In genomic region chr5:102857090-102857818, GRCh38 we compare ENCODE assay signal across 16 cellular contexts.
DNase-seq lines count a peak whose midpoint lies in the region; ATAC-seq and TF ChIP-seq lines count a peak whose summit lies in the region.
"Had no signal": no experiment of that assay in that cellular context is flagged by ENCODE, and none has a peak within 500 bp of the region (broad histone marks: within the 10 kb centered on the region; RNA-seq: fewer than 3 reads in every experiment).

No MANE protein-coding gene starts in this region.

- no peaks in the 10 kb centered on the region for H3K27me3 ChIP-seq in osteoblast (ENCODE audit: insufficient read depth, low read length)
- no peaks in the 10 kb centered on the region for H3K27me3 ChIP-seq in aorta (ENCODE audit: control insufficient read depth in 1 of 2, insufficient read depth in 2 of 2, low read length in 1 of 2)
- no peaks in the 10 kb centered on the region for H3K27me3 ChIP-seq in naive thymus-derived CD4-positive, alpha-beta T cell (ENCODE audit: control insufficient read depth in 2 of 2, insufficient read depth in 2 of 2, low read length in 2 of 2)
- H3K27me3 ChIP-seq: body of pancreas had no signal

- peak; percentile 88 for ATAC-seq in Right ventricle myocardium inferior
- peak; percentile 74 for ATAC-seq in aorta (ENCODE audit: low FRiP score)
- ATAC-seq in naive thymus-derived CD4-positive, alpha-beta T cell = no peak
- no peak for ATAC-seq in HG03342 (IDR thresholded peaks at IDR 0.05; ENCODE audit: unreplicated experiment)
- ATAC-seq: body of pancreas; CD8-positive, alpha-beta T cell; stimulated activated naive CD8-positive, alpha-beta T cell treated with anti-CD3 and anti-CD28 coated beads, Interleukin-15, Interleukin-2, amounts not matched to agents 100 U/mL and 50 U/mL, for 24 hours had no signal

- no peaks in the 10 kb centered on the region for H3K9me3 ChIP-seq in osteoblast (ENCODE audit: low read depth, low read length)
- no peaks in the 10 kb centered on the region for H3K9me3 ChIP-seq in aorta (ENCODE audit: control insufficient read depth, low read length)
- no peaks in the 10 kb centered on the region for H3K9me3 ChIP-seq in naive thymus-derived CD4-positive, alpha-beta T cell (ENCODE audit: control insufficient read depth in 2 of 3, low read length in 3 of 3)
- H3K9me3 ChIP-seq: body of pancreas had no signal

- H3K36me3 ChIP-seq in osteoblast (ENCODE audit: insufficient read depth, low read length) (no peaks in the 10 kb centered on the region), aorta (ENCODE audit: control insufficient read depth in 1 of 2, insufficient read depth in 2 of 2, low read length in 1 of 2) (no peaks in the 10 kb centered on the region)
- no peaks in the 10 kb centered on the region for H3K36me3 ChIP-seq in naive thymus-derived CD4-positive, alpha-beta T cell (ENCODE audit: control insufficient read depth in 2 of 3, insufficient read depth in 3 of 3, low read length in 3 of 3)
- H3K36me3 ChIP-seq: WERI-Rb-1 had no signal

- H3K79me2 ChIP-seq in osteoblast (ENCODE audit: insufficient read depth, low read length) = no peaks in the 10 kb centered on the region

- no peaks in the 10 kb centered on the region for H4K20me1 ChIP-seq in osteoblast (ENCODE audit: insufficient read depth, low read length)

- peak overlapping the region; percentile 47 for H3K4me2 ChIP-seq in osteoblast (ENCODE audit: insufficient read depth, low read length)

- H3K27me3 Mint-ChIP-seq in naive thymus-derived CD4-positive, alpha-beta T cell = peaks cover 0 to 5% (median 0%) of the 10 kb centered on the region in 5 donors
- H3K27me3 Mint-ChIP-seq: memory B cell had no signal

- TF ChIP-seq CTCF in fibroblast of villous mesenchyme (IDR thresholded peaks at IDR 0.05; ENCODE audit: insufficient read depth, low read depth, low read length) (no peak), osteoblast (IDR thresholded peaks at IDR 0.05; ENCODE audit: extremely low read depth, low read depth, low read length) (no peak)

- peaks cover 22% of the 10 kb centered on the region for H3K4me1 ChIP-seq in osteoblast (ENCODE audit: insufficient read depth, low read length)
- H3K4me1 ChIP-seq in aorta (ENCODE audit: control insufficient read depth in 1 of 2, insufficient read depth in 2 of 2, low read length in 2 of 2) = no peaks in the 10 kb centered on the region
- peaks cover 0 to 7% of the 10 kb centered on the region in 2 donors for H3K4me1 ChIP-seq in naive thymus-derived CD4-positive, alpha-beta T cell (ENCODE audit: control insufficient read depth in 2 of 2, insufficient read depth in 2 of 2, low read length in 2 of 2)
- H3K4me1 ChIP-seq: body of pancreas had no signal

- H3K9me3 Mint-ChIP-seq in naive thymus-derived CD4-positive, alpha-beta T cell = peaks cover 0 to 5% (median 0%) of the 10 kb centered on the region in 11 donors
- H3K9me3 Mint-ChIP-seq: CD8-positive, alpha-beta T cell; memory B cell had no signal

- H3K4me1 Mint-ChIP-seq in naive thymus-derived CD4-positive, alpha-beta T cell = peaks cover 2 to 27% (median 6%) of the 10 kb centered on the region in 7 donors
- H3K4me1 Mint-ChIP-seq: memory B cell had no signal

- intact Hi-C loops in Right ventricle myocardium inferior (cut with DNase I) (no loop called here), cardiac septum (cut with DNase I) (no loop called here), aorta (cut with DNase I) (no loop called here)
- intact Hi-C loops in naive thymus-derived CD4-positive, alpha-beta T cell (cut with micrococcal nuclease) = no loop called here

- no peak overlapping the region for H3K4me3 ChIP-seq in fibroblast of villous mesenchyme (ENCODE audit: low read depth, low read length)
- no peak overlapping the region for H3K4me3 ChIP-seq in osteoblast (ENCODE audit: insufficient read depth, low read length)
- H3K4me3 ChIP-seq in aorta (ENCODE audit: low read length in 2 of 2) = no peak overlapping the region
- no peak overlapping the region for H3K4me3 ChIP-seq in naive thymus-derived CD4-positive, alpha-beta T cell (ENCODE audit: low read length)
- H3K4me3 ChIP-seq: body of pancreas had no signal

- DNase-seq in Right ventricle myocardium inferior (ENCODE audit: missing footprints) = no peak
- DNase-seq in cardiac septum (ENCODE audit: low spot score) = no peak
- DNase-seq in fibroblast of villous mesenchyme (ENCODE audit: low read depth) = peak; percentile 81
- DNase-seq in osteoblast (ENCODE audit: insufficient read length, low spot score, missing footprints) = peak; percentile 13
- peak; percentile 57 to 61 for DNase-seq in aorta
- no peak for DNase-seq in naive thymus-derived CD4-positive, alpha-beta T cell
- no peak for DNase-seq in NCI-H1436 treated with DMSO at 0.1 percent for 48 hours (lab: John Stamatoyannopoulos, UW)
- DNase-seq: 8988T; activated CD8-positive, alpha-beta memory T cell treated with anti-CD3 and anti-CD28 coated beads for 24 hours; activated gamma-delta T cell treated with Interleukin-2 at 50 U/mL for 16 hours; CD8-positive, alpha-beta T cell; stimulated activated naive CD8-positive, alpha-beta T cell treated with anti-CD3 and anti-CD28 coated beads, Interleukin-15, Interleukin-2, amounts not matched to agents 100 U/mL and 50 U/mL, for 24 hours; WERI-Rb-1 had no signal

- peak overlapping the region; percentile 62 for H3K27ac ChIP-seq in osteoblast (ENCODE audit: low read depth, low read length)
- H3K27ac ChIP-seq in aorta (ENCODE audit: low read depth in 1 of 2, low read length in 2 of 2) = no peak overlapping the region
- no peak overlapping the region for H3K27ac ChIP-seq in naive thymus-derived CD4-positive, alpha-beta T cell (ENCODE audit: low read depth, low read length)
- H3K27ac ChIP-seq: body of pancreas, WERI-Rb-1 had no signal

- POLR2A ChIA-PET in naive thymus-derived CD4-positive, alpha-beta T cell (lab: Charles Lee) = no interaction called here

- H3K4me3 Mint-ChIP-seq in naive thymus-derived CD4-positive, alpha-beta T cell = no peak overlapping the region
- H3K4me3 Mint-ChIP-seq: CD8-positive, alpha-beta T cell; memory B cell had no signal

- H2AFZ ChIP-seq in osteoblast (ENCODE audit: low read length) = no peak overlapping the region

- CTCF ChIA-PET in naive thymus-derived CD4-positive, alpha-beta T cell (lab: Charles Lee) = no interaction called here

- H3K27ac Mint-ChIP-seq in naive thymus-derived CD4-positive, alpha-beta T cell = no peak overlapping the region
- H3K27ac Mint-ChIP-seq: CD8-positive, alpha-beta T cell; memory B cell had no signal

- 48 to 63% methylated on average over 6 of the region's 6 CpGs for WGBS in aorta, 2 donors

- H3K36me3 Mint-ChIP-seq in naive thymus-derived CD4-positive, alpha-beta T cell = no peaks in the 10 kb centered on the region
- H3K36me3 Mint-ChIP-seq: CD8-positive, alpha-beta T cell; memory B cell had no signal

Comparison
In these comparisons a context has a peak if more than half of its experiments do, and no peak if none do; other contexts are left out.
1. ATAC-seq: peak in Right ventricle myocardium inferior (single experiment) and aorta (single experiment); none in naive thymus-derived CD4-positive, alpha-beta T cell (single experiment) and HG03342 (single experiment).
2. DNase-seq: peak in fibroblast of villous mesenchyme (single experiment), osteoblast (single experiment) and aorta (2 of 2); none in Right ventricle myocardium inferior (single experiment), cardiac septum (single experiment), naive thymus-derived CD4-positive, alpha-beta T cell (0 of 9) and NCI-H1436 treated with DMSO at 0.1 percent for 48 hours (single experiment).